20 cellular contexts compared by ENCODE assay signal in genomic region chr9:29685531-29685930, GRCh38.
DNase-seq lines count a peak whose midpoint lies in the region; ATAC-seq, FAIRE-seq and TF ChIP-seq lines count a peak whose summit lies in the region.
"Had no signal": no experiment of that assay in that cellular context is flagged by ENCODE, and none has a peak within 500 bp of the region (broad histone marks: within the 10 kb centered on the region; RNA-seq: fewer than 3 reads in every experiment).

No MANE protein-coding gene starts in this region.

- no peaks in the 10 kb centered on the region for H3K36me3 ChIP-seq in RWPE2 (ENCODE audit: low read depth)
- H3K36me3 ChIP-seq in bronchial epithelial cell (ENCODE audit: control insufficient read depth, insufficient read depth, low read length): no peaks in the 10 kb centered on the region
- H3K36me3 ChIP-seq: BLaER1 treated with 17β-estradiol and CSF1 and Interleukin-3, amounts not matched to agents 10 nM and 100 nM had no signal

- no peak for FAIRE-seq in bronchial epithelial cell (lab: Jason Lieb, UNC)
- FAIRE-seq: GM12891, GM19239, HepG2 had no signal

- H3K4me3 ChIP-seq in RWPE2 (ENCODE audit: severe bottlenecking) (no peak overlapping the region), bronchial epithelial cell (ENCODE audit: low read depth, low read length) (no peak overlapping the region), epithelial cell of esophagus (ENCODE audit: low read length) (no peak overlapping the region)
- H3K4me3 ChIP-seq: BLaER1 treated with 17β-estradiol and CSF1 and Interleukin-3, amounts not matched to agents 10 nM and 100 nM had no signal

- H3K27me3 ChIP-seq in RWPE2 (ENCODE audit: insufficient read depth, poor library complexity, severe bottlenecking): no peaks in the 10 kb centered on the region
- no peaks in the 10 kb centered on the region for H3K27me3 ChIP-seq in bronchial epithelial cell (ENCODE audit: control insufficient read depth, insufficient read depth, low read length)
- H3K27me3 ChIP-seq in foreskin keratinocyte: no peaks in the 10 kb centered on the region
- H3K27me3 ChIP-seq: BLaER1 treated with 17β-estradiol and CSF1 and Interleukin-3, amounts not matched to agents 10 nM and 100 nM had no signal

- TF ChIP-seq CTCF in RWPE2 (IDR thresholded peaks at IDR 0.05; ENCODE audit: poor library complexity, severe bottlenecking) (no peak), bronchial epithelial cell (IDR thresholded peaks at IDR 0.05; ENCODE audit: insufficient read depth, low read length, severe bottlenecking) (no peak), epithelial cell of esophagus (IDR thresholded peaks at IDR 0.05; ENCODE audit: insufficient read depth, low read depth, low read length, missing control alignments) (no peak), foreskin keratinocyte (conservative IDR thresholded peaks at IDR 0.05) (no peak)

- no peak overlapping the region for H3K27ac ChIP-seq in RWPE2 (ENCODE audit: poor library complexity, severe bottlenecking)
- peak overlapping the region; percentile 27 for H3K27ac ChIP-seq in foreskin keratinocyte
- H3K27ac ChIP-seq: BLaER1 treated with 17β-estradiol and CSF1 and Interleukin-3, amounts not matched to agents 10 nM and 100 nM had no signal

- H3K4me1 ChIP-seq in RWPE2 (ENCODE audit: insufficient read depth, poor library complexity, severe bottlenecking) (peaks cover 8% of the 10 kb centered on the region), foreskin keratinocyte (peaks cover 10% of the 10 kb centered on the region)
- H3K4me1 ChIP-seq: BLaER1 treated with 17β-estradiol and CSF1 and Interleukin-3, amounts not matched to agents 10 nM and 100 nM had no signal

- ATAC-seq in RWPE2 (ENCODE audit: low read depth) (peak; percentile 46; the same call in 1 of the 3 replicates), foreskin keratinocyte (peak; percentile 68), GM21447 (IDR thresholded peaks at IDR 0.05; ENCODE audit: unreplicated experiment) (no peak)
- ATAC-seq: HepG2 had no signal

- no peaks in the 10 kb centered on the region for H3K9me3 ChIP-seq in RWPE2 (ENCODE audit: severe bottlenecking)
- H3K9me3 ChIP-seq: BLaER1 treated with 17β-estradiol and CSF1 and Interleukin-3, amounts not matched to agents 10 nM and 100 nM had no signal

- DNase-seq in RWPE2 (ENCODE audit: low spot score) (no peak), bronchial epithelial cell (ENCODE audit: low read depth) (peak; percentile 77), epithelial cell of esophagus (ENCODE audit: low read depth) (peak; percentile 74), foreskin keratinocyte (peak; percentile 73 to 88), NCI-H82 (lab: John Stamatoyannopoulos, UW) (no peak), GDM1 (lab: John Stamatoyannopoulos, UW) (no peak)
- DNase-seq: CD4-positive, CD25-positive, alpha-beta regulatory T cell; CD8-positive, alpha-beta memory T cell; COR-L47; DMS 273 treated with DMSO at 0.1 percent for 48 hours; DMS53; DND-41; EL; GOT3; H9 had no signal

Comparison
In these comparisons a context has a peak if more than half of its experiments do, and no peak if none do; other contexts are left out.
1. DNase-seq: peak in bronchial epithelial cell (single experiment), epithelial cell of esophagus (single experiment) and foreskin keratinocyte (2 of 2); none in RWPE2 (single experiment), NCI-H82 (single experiment) and GDM1 (single experiment).